In the genomic region with DNA sequence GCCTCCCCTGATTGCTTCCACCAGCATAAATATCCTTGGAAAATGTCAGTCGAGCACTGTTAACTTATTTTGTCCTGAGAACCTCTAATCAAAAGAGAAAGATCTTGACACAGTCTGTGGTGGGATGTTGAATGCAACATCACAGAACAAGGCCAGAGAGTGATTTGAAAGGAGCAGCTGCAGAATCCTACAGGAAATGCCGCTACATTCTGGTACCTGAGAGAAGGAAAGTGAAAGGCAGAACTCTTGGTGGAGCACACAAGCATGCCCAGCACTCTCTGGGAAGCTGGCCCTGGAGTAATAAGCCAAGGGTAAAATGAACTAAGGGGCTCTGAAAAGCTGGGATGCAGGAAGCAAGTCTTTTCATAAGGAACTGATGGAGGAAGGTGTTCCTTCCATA, we compare ENCODE assay signal across 16 cellular contexts.
A peak's percentile ranks its signal among the peaks of the same experiment; 100 is the strongest.
DNase-seq lines count a peak whose midpoint lies in the region; ATAC-seq and TF ChIP-seq lines count a peak whose summit lies in the region.
"Had no signal": no experiment of that assay in that cellular context is flagged by ENCODE, and none has a peak within 500 bp of the region (broad histone marks: within the 10 kb centered on the region; RNA-seq: fewer than 3 reads in every experiment).

No MANE protein-coding gene starts in this region.

- TF ChIP-seq POLR2A in adrenal gland (IDR thresholded peaks at IDR 0.05) (no peak), testis (IDR thresholded peaks at IDR 0.05) (no peak)

- intact Hi-C loops in adrenal gland (cut with DNase I) (no loop called here), testis (cut with DNase I; ENCODE audit: low total_unique reads) (no loop called here)

- H3K4me1 ChIP-seq in adrenal gland (replicated peaks in 1 of 2) (peaks cover 4 to 41% of the 10 kb centered on the region in 2 donors), lung (ENCODE audit: control insufficient read depth in 2 of 2, insufficient read depth in 2 of 2, low read length in 2 of 2) (peaks cover 3 to 15% of the 10 kb centered on the region in 2 donors), testis (peaks cover 16% of the 10 kb centered on the region)

- peak overlapping the region; percentile 51 for H3K27ac Mint-ChIP-seq in activated T-cell treated with anti-CD3 and anti-CD28 coated beads, Interleukin-2, amount 50 U/mL, for 24 hours

- H3K9me3 ChIP-seq in adrenal gland (replicated peaks in 1 of 3), result no peaks in the 10 kb centered on the region
- no peaks in the 10 kb centered on the region for H3K9me3 ChIP-seq in lung (ENCODE audit: control insufficient read depth in 2 of 2, insufficient read depth in 1 of 2, low read length in 1 of 2)
- no peaks in the 10 kb centered on the region for H3K9me3 ChIP-seq in testis
- H3K9me3 ChIP-seq: upper lobe of right lung had no signal

- H3K27ac ChIP-seq in adrenal gland (peak overlapping the region; percentile 7 to 85 (median 61)), lung (ENCODE audit: low read depth in 1 of 2, low read length in 1 of 2) (peak overlapping the region; percentile 24 to 95), testis (peak overlapping the region; percentile 10 to 46)
- H3K27ac ChIP-seq: upper lobe of right lung, WERI-Rb-1 had no signal

- H3K36me3 ChIP-seq in adrenal gland (replicated peaks in 1 of 2) (no peaks in the 10 kb centered on the region), lung (ENCODE audit: control insufficient read depth in 2 of 2, insufficient read depth in 2 of 2, low read length in 2 of 2) (no peaks in the 10 kb centered on the region), testis (ENCODE audit: low read depth, missing control alignments) (no peaks in the 10 kb centered on the region)
- H3K36me3 ChIP-seq: upper lobe of right lung, WERI-Rb-1 had no signal

- H3K27me3 ChIP-seq in adrenal gland (no peaks in the 10 kb centered on the region), lung (ENCODE audit: control insufficient read depth, insufficient read depth) (no peaks in the 10 kb centered on the region), testis (no peaks in the 10 kb centered on the region)
- H3K27me3 ChIP-seq: upper lobe of right lung had no signal

- no peak overlapping the region for H3K4me3 Mint-ChIP-seq in activated T-cell treated with anti-CD3 and anti-CD28 coated beads, Interleukin-2, amount 50 U/mL, for 24 hours
- no peak overlapping the region for H3K4me3 Mint-ChIP-seq in activated T-cell treated with anti-CD3 and anti-CD28 coated beads, Interleukin-2, amount 50 U/mL, for 4 hours

- WGBS in adrenal gland, 4 donors, result 71 to 82% (median 75%) methylated on average over 2 of the region's 2 CpGs
- 84 to 98% methylated on average over 2 of the region's 2 CpGs for WGBS in lung, 2 donors
- WGBS in testis, 2 donors, result 63 to 73% methylated on average over 2 of the region's 2 CpGs

- no peak for ATAC-seq in activated T-cell treated with anti-CD3 and anti-CD28 coated beads, Interleukin-2, amount 50 U/mL, for 4 hours
- ATAC-seq in lung (ENCODE audit: insufficient read depth, low FRiP score) (no peak), GM21825 (IDR thresholded peaks at IDR 0.05; ENCODE audit: unreplicated experiment) (no peak), HG02981 (IDR thresholded peaks at IDR 0.05; ENCODE audit: unreplicated experiment) (no peak)
- ATAC-seq: Panc1 had no signal

- H3K27me3 Mint-ChIP-seq in activated T-cell treated with anti-CD3 and anti-CD28 coated beads, Interleukin-2, amount 50 U/mL, for 24 hours, result no peaks in the 10 kb centered on the region
- no peaks in the 10 kb centered on the region for H3K27me3 Mint-ChIP-seq in activated T-cell treated with anti-CD3 and anti-CD28 coated beads, Interleukin-2, amount 50 U/mL, for 4 hours (ENCODE audit: low read depth)

- H3K4me1 Mint-ChIP-seq in activated T-cell treated with anti-CD3 and anti-CD28 coated beads, Interleukin-2, amount 50 U/mL, for 24 hours (ENCODE audit: low read depth), result peaks cover 76% of the 10 kb centered on the region
- peaks cover 68% of the 10 kb centered on the region for H3K4me1 Mint-ChIP-seq in activated T-cell treated with anti-CD3 and anti-CD28 coated beads, Interleukin-2, amount 50 U/mL, for 4 hours (ENCODE audit: low read depth)

- H3K4me3 ChIP-seq in adrenal gland (no peak overlapping the region), lung (no peak overlapping the region), testis (no peak overlapping the region)
- H3K4me3 ChIP-seq: upper lobe of right lung had no signal

- H3K36me3 Mint-ChIP-seq in activated T-cell treated with anti-CD3 and anti-CD28 coated beads, Interleukin-2, amount 50 U/mL, for 24 hours (ENCODE audit: low read depth), result peaks cover 75% of the 10 kb centered on the region
- H3K36me3 Mint-ChIP-seq in activated T-cell treated with anti-CD3 and anti-CD28 coated beads, Interleukin-2, amount 50 U/mL, for 4 hours (ENCODE audit: insufficient read depth), result peaks cover 29% of the 10 kb centered on the region

- H3K9me3 Mint-ChIP-seq in activated T-cell treated with anti-CD3 and anti-CD28 coated beads, Interleukin-2, amount 50 U/mL, for 24 hours, result no peaks in the 10 kb centered on the region
- H3K9me3 Mint-ChIP-seq in activated T-cell treated with anti-CD3 and anti-CD28 coated beads, Interleukin-2, amount 50 U/mL, for 4 hours, result no peaks in the 10 kb centered on the region

- DNase-seq in activated T-cell treated with anti-CD3 and anti-CD28 coated beads, Interleukin-2, amount 50 U/mL, for 24 hours, result no peak
- no peak for DNase-seq in activated T-cell treated with anti-CD3 and anti-CD28 coated beads, Interleukin-2, amount 50 U/mL, for 4 hours
- DNase-seq in adrenal gland, result no peak
- no peak for DNase-seq in lung (ENCODE audit: low spot score)
- no peak for DNase-seq in testis
- DNase-seq in CD1c-positive myeloid dendritic cell (ENCODE audit: extremely low spot score), result no peak
- DNase-seq: activated gamma-delta T cell treated with Interleukin-2 at 50 U/mL for 16 hours; DMS79 treated with DMSO at 0.1 percent for 48 hours; effector CD8-positive, alpha-beta T cell; KBM-7; NCI-H2171; upper lobe of right lung; WERI-Rb-1 had no signal

- TF ChIP-seq CTCF in adrenal gland (IDR thresholded peaks at IDR 0.05) (no peak), lung (IDR thresholded peaks at IDR 0.05; ENCODE audit: control extremely low read depth, extremely low read depth) (no peak), testis (IDR thresholded peaks at IDR 0.05) (no peak)
